Comparison of ENCODE assay signal across 8 cellular contexts in the genomic region with DNA sequence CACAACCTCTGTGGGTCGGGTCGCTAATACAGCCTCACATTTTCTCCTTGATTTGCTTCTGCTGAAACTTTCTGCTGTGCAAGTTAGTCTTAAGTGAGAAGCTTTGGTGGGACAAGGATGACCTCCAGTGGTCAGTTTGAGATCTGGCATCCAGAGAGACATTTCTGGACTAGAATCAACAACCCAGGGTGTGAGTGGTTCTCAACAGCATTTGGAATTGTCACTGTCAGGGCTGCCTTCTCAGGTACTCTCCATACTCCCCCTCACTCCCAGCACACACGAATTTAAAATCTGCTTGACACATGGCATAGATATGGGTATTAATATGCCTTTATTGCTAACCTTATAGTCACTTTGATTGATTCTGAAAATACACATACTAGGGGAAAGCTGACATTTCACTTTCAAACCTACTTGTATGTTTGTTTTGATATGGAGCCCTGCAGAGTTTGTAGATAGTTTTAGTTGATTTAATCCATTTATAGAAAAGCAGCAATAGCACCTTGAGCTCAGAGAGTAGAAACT. TPM values are rescaled to one million over a fixed set of nuclear protein-coding genes. Genes with fewer than 3 reads are reported as not detected.
A peak's percentile ranks its signal among the peaks of the same experiment; 100 is the strongest.
DNase-seq lines count a peak whose midpoint lies in the region; ATAC-seq lines count a peak whose summit lies in the region.

No MANE protein-coding gene starts in this region.

- peak; percentile 54 for DNase-seq in Caki2 (ENCODE audit: low read depth)
- DNase-seq in M059J (ENCODE audit: low read depth): peak; percentile 70
- DNase-seq in RPMI7951 (ENCODE audit: low read depth): peak; percentile 67
- peak; percentile 65 for DNase-seq in activated naive CD4-positive, alpha-beta T cell treated with anti-CD3 and anti-CD28 coated beads for 36 hours
- peak; percentile 69 for DNase-seq in glomerular visceral epithelial cell (ENCODE audit: extremely low spot score)
- peak; percentile 87 for DNase-seq in pons (ENCODE audit: low spot score)

- H3K27me3 Mint-ChIP-seq in activated naive CD4-positive, alpha-beta T cell treated with anti-CD3 and anti-CD28 coated beads for 36 hours (ENCODE audit: low read depth): peaks cover 3% of the 10 kb centered on the region

- H3K4me3 Mint-ChIP-seq in activated naive CD4-positive, alpha-beta T cell treated with anti-CD3 and anti-CD28 coated beads for 36 hours: no peak overlapping the region

- intact Hi-C loops in activated naive CD4-positive, alpha-beta T cell treated with anti-CD3 and anti-CD28 coated beads for 36 hours (cut with micrococcal nuclease): loop anchor here (1.0 to 5.0 kb wide), 3 partner anchors 60 to 1049 kb away; no protein-coding TSS in a partner anchor

- no peaks in the 10 kb centered on the region for H3K4me1 Mint-ChIP-seq in activated naive CD4-positive, alpha-beta T cell treated with anti-CD3 and anti-CD28 coated beads for 36 hours (ENCODE audit: low read depth)

- no peak overlapping the region for H3K27ac Mint-ChIP-seq in activated naive CD4-positive, alpha-beta T cell treated with anti-CD3 and anti-CD28 coated beads for 36 hours

- ATAC-seq in GM21360 (IDR thresholded peaks at IDR 0.05; ENCODE audit: unreplicated experiment): peak; percentile 59
- no peak for ATAC-seq in HG02840 (IDR thresholded peaks at IDR 0.05; ENCODE audit: low FRiP score, unreplicated experiment)

- H3K9me3 Mint-ChIP-seq in activated naive CD4-positive, alpha-beta T cell treated with anti-CD3 and anti-CD28 coated beads for 36 hours: no peaks in the 10 kb centered on the region

- CTCF ChIA-PET in activated naive CD4-positive, alpha-beta T cell treated with anti-CD3 and anti-CD28 coated beads for 36 hours (lab: Charles Lee): interaction anchor here (0.6 to 2.1 kb wide), 13 partner anchors 13 to 1315 kb away, joined by 3 to 5 read pairs (median 3); a partner anchor contains a TSS

- no peaks in the 10 kb centered on the region for H3K36me3 Mint-ChIP-seq in activated naive CD4-positive, alpha-beta T cell treated with anti-CD3 and anti-CD28 coated beads for 36 hours (ENCODE audit: low read depth)

- in situ Hi-C loops in Caki2 (cut with HindIII; ENCODE audit: low pct_unique_long_range_greater_than_20kb, low sequenced_read_pairs): no loop called here

RNA-seq across cellular contexts. Expression of a gene that starts 13.2 kb away (rescaled TPM):
- total RNA-seq in Caki2 (2014; rRNA removed; shearing (Covaris generic); ENCODE audit: low replicate concordance): not detected in 2 replicates
- not detected in 2 replicates for total RNA-seq in M059J (2014; rRNA removed; shearing (Covaris generic))
- not detected in 2 replicates for total RNA-seq in RPMI7951 (2014; rRNA removed; shearing (Covaris generic))
- not detected for total RNA-seq in activated naive CD4-positive, alpha-beta T cell treated with anti-CD3 and anti-CD28 coated beads for 36 hours

RNA-seq across cellular contexts. Expression of a gene that starts 31.5 kb away (rescaled TPM):
- total RNA-seq in Caki2 (2014; rRNA removed; shearing (Covaris generic); ENCODE audit: low replicate concordance): 122 and 125 TPM in 2 replicates
- 155 and 171 TPM in 2 replicates for total RNA-seq in M059J (2014; rRNA removed; shearing (Covaris generic))
- 133 and 174 TPM in 2 replicates for total RNA-seq in RPMI7951 (2014; rRNA removed; shearing (Covaris generic))
- total RNA-seq in activated naive CD4-positive, alpha-beta T cell treated with anti-CD3 and anti-CD28 coated beads for 36 hours: 10 to 100 TPM; 93.1 to 99.8 TPM
